Comparison of ENCODE assay signal across 9 cellular contexts in the genomic region with DNA sequence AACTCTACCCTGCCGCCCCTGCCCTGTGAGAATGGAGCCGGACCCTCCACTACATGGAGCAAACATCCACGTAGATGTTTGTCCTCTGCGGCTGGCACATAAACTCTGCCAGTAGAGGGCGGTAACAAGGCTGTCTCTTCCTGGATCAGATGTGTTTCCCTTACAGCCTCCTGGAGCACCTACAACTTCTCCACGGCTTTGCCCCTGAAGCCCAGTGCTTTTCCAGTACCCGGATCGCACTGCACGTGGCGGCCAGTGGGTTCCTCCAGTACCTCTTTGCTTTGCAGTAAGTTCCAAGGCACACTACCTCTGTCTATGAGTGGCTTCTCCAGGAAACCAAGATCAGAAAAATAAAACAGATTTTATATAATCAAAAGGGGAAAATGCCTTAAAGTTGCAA.
A peak's percentile ranks its signal among the peaks of the same experiment; 100 is the strongest.
DNase-seq lines count a peak whose midpoint lies in the region; ATAC-seq and TF ChIP-seq lines count a peak whose summit lies in the region.
"Had no signal": no experiment of that assay in that cellular context is flagged by ENCODE, and none has a peak within 500 bp of the region (broad histone marks: within the 10 kb centered on the region; RNA-seq: fewer than 3 reads in every experiment).

No MANE protein-coding gene starts in this region.

- H3K36me3 ChIP-seq in NT2/D1 (ENCODE audit: insufficient read depth, insufficient read length, low read length) (no peaks in the 10 kb centered on the region), hepatocyte (replicated peaks; ENCODE audit: insufficient read depth, low read depth) (no peaks in the 10 kb centered on the region), mesenchymal stem cell (ENCODE audit: control insufficient read depth in 1 of 2, insufficient read depth in 2 of 2, low read depth in 1 of 2, low read length in 2 of 2) (no peaks in the 10 kb centered on the region)

- ATAC-seq in GM19043 (IDR thresholded peaks at IDR 0.05; ENCODE audit: low read depth, unreplicated experiment) = peak; percentile 55
- no peak for ATAC-seq in activated T-helper 17 cell treated with anti-CD3 and anti-CD28 coated beads, Interleukin-2, amount 50 U/mL, for 72 hours (replicated peaks)
- ATAC-seq in naive thymus-derived CD8-positive, alpha-beta T cell = no peak

- H2AFZ ChIP-seq in hepatocyte (no peak overlapping the region), mesenchymal stem cell (ENCODE audit: low read depth, low read length) (no peak overlapping the region)

- H3K9me2 ChIP-seq in hepatocyte (replicated peaks; ENCODE audit: insufficient read depth) = no peaks in the 10 kb centered on the region

- H2AK5ac ChIP-seq in mesenchymal stem cell (ENCODE audit: low read length, severe bottlenecking) = no peak overlapping the region

- no peak overlapping the region for H3K18ac ChIP-seq in mesenchymal stem cell (ENCODE audit: low read depth in 1 of 2, low read length in 2 of 2)

- no peak overlapping the region for H2BK5ac ChIP-seq in mesenchymal stem cell (ENCODE audit: low read depth, low read length, poor library complexity, severe bottlenecking)

- H3K27ac Mint-ChIP-seq in activated T-helper 17 cell treated with anti-CD3 and anti-CD28 coated beads, Interleukin-2, amount 50 U/mL, for 72 hours = no peak overlapping the region
- no peak overlapping the region for H3K27ac Mint-ChIP-seq in naive thymus-derived CD8-positive, alpha-beta T cell

- no peaks in the 10 kb centered on the region for H3K9me3 ChIP-seq in NT2/D1 (ENCODE audit: insufficient read depth, low read length)
- no peaks in the 10 kb centered on the region for H3K9me3 ChIP-seq in hepatocyte (ENCODE audit: low read depth)
- H3K9me3 ChIP-seq in mesenchymal stem cell (ENCODE audit: control insufficient read depth, low read length) = peaks cover 23% of the 10 kb centered on the region

- 57% methylated on average over 10 of the region's 10 CpGs for WGBS in hepatocyte (ENCODE audit: low lambda C conversion rate, missing lambda C conversion rate)
- 53% methylated on average over 10 of the region's 10 CpGs for WGBS in mesenchymal stem cell

- no peaks in the 10 kb centered on the region for H3K36me3 Mint-ChIP-seq in activated T-helper 17 cell treated with anti-CD3 and anti-CD28 coated beads, Interleukin-2, amount 50 U/mL, for 72 hours (ENCODE audit: low read depth)
- no peaks in the 10 kb centered on the region for H3K36me3 Mint-ChIP-seq in naive thymus-derived CD8-positive, alpha-beta T cell

- no peak overlapping the region for H3K9ac ChIP-seq in NT2/D1 (ENCODE audit: insufficient read length, low read depth)
- H3K9ac ChIP-seq in mesenchymal stem cell (ENCODE audit: low read length) = no peak overlapping the region

- H3K4me3 Mint-ChIP-seq in activated T-helper 17 cell treated with anti-CD3 and anti-CD28 coated beads, Interleukin-2, amount 50 U/mL, for 72 hours = no peak overlapping the region
- H3K4me3 Mint-ChIP-seq in naive thymus-derived CD8-positive, alpha-beta T cell = no peak overlapping the region

- no peak overlapping the region for H4K8ac ChIP-seq in mesenchymal stem cell (ENCODE audit: low read length)

- H3K27me3 ChIP-seq in NT2/D1 (ENCODE audit: insufficient read depth, insufficient read length) (no peaks in the 10 kb centered on the region), hepatocyte (no peaks in the 10 kb centered on the region), mesenchymal stem cell (ENCODE audit: control insufficient read depth in 1 of 2, insufficient read depth in 1 of 2, low read length in 2 of 2) (no peaks in the 10 kb centered on the region)

- no peaks in the 10 kb centered on the region for H3K79me2 ChIP-seq in hepatocyte

- POLR2A ChIA-PET in naive thymus-derived CD8-positive, alpha-beta T cell (lab: Charles Lee) = no interaction called here

- H3K23ac ChIP-seq in mesenchymal stem cell (ENCODE audit: low read length in 2 of 2) = no peak overlapping the region

- no peak overlapping the region for H3K14ac ChIP-seq in mesenchymal stem cell (ENCODE audit: low read length in 2 of 2)

- peaks cover 10% of the 10 kb centered on the region for H3K9me3 Mint-ChIP-seq in activated T-helper 17 cell treated with anti-CD3 and anti-CD28 coated beads, Interleukin-2, amount 50 U/mL, for 72 hours
- peaks cover 2 to 13% (median 6%) of the 10 kb centered on the region in 9 donors for H3K9me3 Mint-ChIP-seq in naive thymus-derived CD8-positive, alpha-beta T cell

- no peak overlapping the region for H2BK15ac ChIP-seq in mesenchymal stem cell (ENCODE audit: low read depth, poor library complexity, severe bottlenecking)

- no peaks in the 10 kb centered on the region for H3K4me1 Mint-ChIP-seq in activated T-helper 17 cell treated with anti-CD3 and anti-CD28 coated beads, Interleukin-2, amount 50 U/mL, for 72 hours
- no peaks in the 10 kb centered on the region for H3K4me1 Mint-ChIP-seq in naive thymus-derived CD8-positive, alpha-beta T cell

- H3K4me3 ChIP-seq in NT2/D1 (ENCODE audit: insufficient read length, low read depth) (no peak overlapping the region), hepatocyte (no peak overlapping the region), mesenchymal stem cell (ENCODE audit: insufficient read depth in 1 of 2, low read depth in 1 of 2, low read length in 2 of 2) (no peak overlapping the region)
- H3K4me3 ChIP-seq: skin epidermis had no signal

- H2BK12ac ChIP-seq in mesenchymal stem cell (ENCODE audit: low read length in 2 of 2) = no peak overlapping the region

- no peaks in the 10 kb centered on the region for H3K79me1 ChIP-seq in mesenchymal stem cell (replicated peaks; ENCODE audit: low read length, poor library complexity, severe bottlenecking)

- no peaks in the 10 kb centered on the region for H3K4me1 ChIP-seq in NT2/D1 (ENCODE audit: insufficient read depth, insufficient read length)
- H3K4me1 ChIP-seq in hepatocyte (ENCODE audit: insufficient read depth) = no peaks in the 10 kb centered on the region
- H3K4me1 ChIP-seq in mesenchymal stem cell (ENCODE audit: control insufficient read depth, insufficient read depth, low read depth, low read length) = no peaks in the 10 kb centered on the region

- no peak overlapping the region for H3K4me2 ChIP-seq in hepatocyte
- no peak overlapping the region for H3K4me2 ChIP-seq in mesenchymal stem cell (ENCODE audit: low read length, poor library complexity, severe bottlenecking)

- H3K4ac ChIP-seq in mesenchymal stem cell (ENCODE audit: low read depth in 1 of 2, low read length in 2 of 2) = no peak overlapping the region

- H2BK120ac ChIP-seq in mesenchymal stem cell (ENCODE audit: low read depth, low read length) = no peak overlapping the region

- peak; percentile 50 for TF ChIP-seq CTCF in hepatocyte (IDR thresholded peaks at IDR 0.05; ENCODE audit: poor library complexity)

- no peak overlapping the region for H4K91ac ChIP-seq in mesenchymal stem cell (ENCODE audit: low read length)

- H3K27ac ChIP-seq in hepatocyte (no peak overlapping the region), mesenchymal stem cell (ENCODE audit: low read length, poor library complexity, severe bottlenecking) (no peak overlapping the region)
- H3K27ac ChIP-seq: skin epidermis had no signal

- DNase-seq in AML-193 (lab: John Stamatoyannopoulos, UW) (peak; percentile 2 to 34), NT2/D1 (ENCODE audit: low read depth, low spot score) (peak; percentile 58), hepatocyte (ENCODE audit: low spot score) (peak; percentile 51), mesenchymal stem cell (no peak)
- DNase-seq in naive thymus-derived CD8-positive, alpha-beta T cell = no peak
- no peak for DNase-seq in stimulated activated CD4-positive, alpha-beta T cell treated with anti-CD3 and anti-CD28 coated beads, Interleukin-2, amount 100 ng/mL, for 48 hours

- H4K20me1 ChIP-seq in hepatocyte (ENCODE audit: insufficient read depth, poor library complexity, severe bottlenecking) = no peaks in the 10 kb centered on the region

- no peaks in the 10 kb centered on the region for H3K27me3 Mint-ChIP-seq in activated T-helper 17 cell treated with anti-CD3 and anti-CD28 coated beads, Interleukin-2, amount 50 U/mL, for 72 hours
- H3K27me3 Mint-ChIP-seq in naive thymus-derived CD8-positive, alpha-beta T cell = no peaks in the 10 kb centered on the region

Comparison
In these comparisons a context has a peak if more than half of its experiments do, and no peak if none do; other contexts are left out.
1. DNase-seq: peak in AML-193 (2 of 2), NT2/D1 (single experiment) and hepatocyte (single experiment); none in mesenchymal stem cell (single experiment), naive thymus-derived CD8-positive, alpha-beta T cell (0 of 10) and stimulated activated CD4-positive, alpha-beta T cell treated with anti-CD3 and anti-CD28 coated beads, Interleukin-2, amount 100 ng/mL, for 48 hours (0 of 2).